Comparison of ENCODE assay signal across 4 cellular contexts in genomic region chr13:65977525-65977924, GRCh38.
"Had no signal": no experiment of that assay in that cellular context is flagged by ENCODE, and none has a peak within 500 bp of the region (broad histone marks: within the 10 kb centered on the region; RNA-seq: fewer than 3 reads in every experiment).

No MANE protein-coding gene starts in this region.

- H3K36me3 ChIP-seq: HAP-1 had no signal

- H3K27ac ChIP-seq: GM23248 had no signal

- H3K4me1 ChIP-seq: HAP-1 had no signal

- H3K9me3 ChIP-seq: HAP-1 had no signal

- H3K4me3 ChIP-seq: GM23248, GM23338, HAP-1 had no signal

- ATAC-seq: GM23338, HCT116 had no signal
